Comparison of ENCODE assay signal across 9 cellular contexts in genomic region chr10:100728928-100729876, GRCh38. TPM values are rescaled to one million over a fixed set of nuclear protein-coding genes. Genes with fewer than 3 reads are reported as not detected.
A peak's percentile ranks its signal among the peaks of the same experiment; 100 is the strongest.
DNase-seq lines count a peak whose midpoint lies in the region; ATAC-seq and TF ChIP-seq lines count a peak whose summit lies in the region.
"Had no signal": no experiment of that assay in that cellular context is flagged by ENCODE, and none has a peak within 500 bp of the region (broad histone marks: within the 10 kb centered on the region; RNA-seq: fewer than 3 reads in every experiment).

No MANE protein-coding gene starts in this region.

- no peak for ATAC-seq in GM18868 (IDR thresholded peaks at IDR 0.05; ENCODE audit: unreplicated experiment)

- no peaks in the 10 kb centered on the region for H3K36me3 ChIP-seq in Caco-2 (ENCODE audit: control insufficient read depth, insufficient read depth, low read length)
- no peaks in the 10 kb centered on the region for H3K36me3 ChIP-seq in iPS-18a (ENCODE audit: control insufficient read depth, low read depth, low read length)
- no peaks in the 10 kb centered on the region for H3K36me3 ChIP-seq in urinary bladder (ENCODE audit: insufficient read depth)

- intact Hi-C loops in Caco-2 (cut with micrococcal nuclease; ENCODE audit: unreplicated experiment), result loop anchor here (1.0 to 5.0 kb wide), 4 partner anchors 14 to 167 kb away; no protein-coding TSS in a partner anchor

- peak overlapping the region; percentile 79 for H3K4me3 Mint-ChIP-seq in Caco-2 (ENCODE audit: unreplicated experiment)
- H3K4me3 Mint-ChIP-seq in HFFc6, result peak overlapping the region; percentile 86

- H3K36me3 Mint-ChIP-seq in Caco-2 (ENCODE audit: insufficient read depth, unreplicated experiment), result peaks cover 7% of the 10 kb centered on the region
- H3K36me3 Mint-ChIP-seq in HFFc6 (ENCODE audit: low read depth), result no peaks in the 10 kb centered on the region

- H3K27ac Mint-ChIP-seq in Caco-2 (ENCODE audit: unreplicated experiment) (no peak overlapping the region), HFFc6 (no peak overlapping the region)

- peak; percentile 83 to 86 for DNase-seq in Caco-2
- DNase-seq in HFFc6, result peak; percentile 43
- peak; percentile 44 to 53 for DNase-seq in activated CD4-positive, alpha-beta T cell treated with anti-CD3 and anti-CD28 coated beads, Interleukin-2, amount 50 U/mL, for 48 hours
- no peak for DNase-seq in NCI-H446 (lab: John Stamatoyannopoulos, UW)
- DNase-seq in effector CD8-positive, alpha-beta T cell (lab: John Stamatoyannopoulos, UW), result no peak

- WGBS in urinary bladder, result 2% methylated on average over 46 of the region's 46 CpGs

- H3K9ac ChIP-seq in iPS-18a (ENCODE audit: low read length), result no peak overlapping the region

- no peaks in the 10 kb centered on the region for H3K27me3 ChIP-seq in Caco-2 (replicated peaks; ENCODE audit: control insufficient read depth, insufficient read depth, low read length)
- peaks cover 100% of the 10 kb centered on the region for H3K27me3 ChIP-seq in iPS-18a (ENCODE audit: control insufficient read depth, insufficient read depth, low read length)

- no peaks in the 10 kb centered on the region for H3K9me3 Mint-ChIP-seq in Caco-2 (ENCODE audit: unreplicated experiment)
- no peaks in the 10 kb centered on the region for H3K9me3 Mint-ChIP-seq in HFFc6

- H3K27me3 Mint-ChIP-seq in Caco-2 (ENCODE audit: insufficient read depth, unreplicated experiment), result peaks cover 3% of the 10 kb centered on the region
- H3K27me3 Mint-ChIP-seq in HFFc6 (ENCODE audit: insufficient read depth), result peaks cover 53% of the 10 kb centered on the region

- H3K27ac ChIP-seq in iPS-18a (ENCODE audit: low read length) (no peak overlapping the region), urinary bladder (ENCODE audit: low read depth) (no peak overlapping the region)

- no TSS peak for BruUV-seq in Caco-2 (replicated peaks; lab: Mats Ljungman, UMichigan)

- peak; percentile 60 to 85 for TF ChIP-seq CTCF in Caco-2 (IDR thresholded peaks at IDR 0.05; ENCODE audit: insufficient read depth in 1 of 2, low read depth in 1 of 2, low read length in 1 of 2, severe bottlenecking in 1 of 2, unreplicated experiment in 1 of 2)
- TF ChIP-seq CTCF in HFFc6 (IDR thresholded peaks at IDR 0.05), result peak; percentile 74

- H3K9me3 ChIP-seq in Caco-2 (no peaks in the 10 kb centered on the region), iPS-18a (ENCODE audit: control insufficient read depth, low read depth, low read length) (no peaks in the 10 kb centered on the region)

- POLR2A ChIA-PET in Caco-2 (lab: Charles Lee), result no interaction called here

- CTCF ChIA-PET in Caco-2 (lab: Charles Lee), result interaction anchor here (0.5 to 1.6 kb wide), 10 partner anchors 15 to 167 kb away, joined by 3 to 12 read pairs (median 4); no protein-coding TSS in a partner anchor

- H3K4me3 ChIP-seq in Caco-2 (ENCODE audit: low read depth, low read length), result peak overlapping the region; percentile 48
- H3K4me3 ChIP-seq in iPS-18a (ENCODE audit: low read length), result peak overlapping the region; percentile 11
- H3K4me3 ChIP-seq in urinary bladder (ENCODE audit: low read depth, low read length), result peak overlapping the region; percentile 27

- H3K4me1 Mint-ChIP-seq in Caco-2 (ENCODE audit: low read depth, unreplicated experiment), result peaks cover 28% of the 10 kb centered on the region
- peaks cover 43% of the 10 kb centered on the region for H3K4me1 Mint-ChIP-seq in HFFc6 (ENCODE audit: low read depth)

- H3K4me1 ChIP-seq in Caco-2 (peaks cover 32% of the 10 kb centered on the region), iPS-18a (ENCODE audit: control insufficient read depth, low read depth, low read length) (peaks cover 7% of the 10 kb centered on the region), urinary bladder (ENCODE audit: insufficient read depth) (peaks cover 4% of the 10 kb centered on the region)

RNA-seq across cellular contexts. Expression of gene PAX2, which starts 16.2 kb away (rescaled TPM):
- total RNA-seq in Caco-2 (2022) (0.30 and 0.45 TPM in 2 replicates), urinary bladder (not detected)
- total RNA-seq in HFFc6 (2021; fragmentation: NEBNext Ultra II Directional; extraction: Animal tissue kit (Norgen Biotek cat#: 25700)), result not detected
- polyA plus RNA-seq in urinary bladder, result not detected
- polyA plus RNA-seq: neural cell had no signal

Comparison
In these comparisons a context has a peak if more than half of its experiments do, and no peak if none do; other contexts are left out.
1. DNase-seq: peak in Caco-2 (2 of 2), HFFc6 (single experiment) and activated CD4-positive, alpha-beta T cell treated with anti-CD3 and anti-CD28 coated beads, Interleukin-2, amount 50 U/mL, for 48 hours (2 of 2); none in NCI-H446 (0 of 2) and effector CD8-positive, alpha-beta T cell (single experiment).
2. Peak in every context shown above with its lines, with median percentiles within 50 percentile points of each other: H3K4me3 ChIP-seq.